ENCODE assay signal across 8 cellular contexts in the genomic region with DNA sequence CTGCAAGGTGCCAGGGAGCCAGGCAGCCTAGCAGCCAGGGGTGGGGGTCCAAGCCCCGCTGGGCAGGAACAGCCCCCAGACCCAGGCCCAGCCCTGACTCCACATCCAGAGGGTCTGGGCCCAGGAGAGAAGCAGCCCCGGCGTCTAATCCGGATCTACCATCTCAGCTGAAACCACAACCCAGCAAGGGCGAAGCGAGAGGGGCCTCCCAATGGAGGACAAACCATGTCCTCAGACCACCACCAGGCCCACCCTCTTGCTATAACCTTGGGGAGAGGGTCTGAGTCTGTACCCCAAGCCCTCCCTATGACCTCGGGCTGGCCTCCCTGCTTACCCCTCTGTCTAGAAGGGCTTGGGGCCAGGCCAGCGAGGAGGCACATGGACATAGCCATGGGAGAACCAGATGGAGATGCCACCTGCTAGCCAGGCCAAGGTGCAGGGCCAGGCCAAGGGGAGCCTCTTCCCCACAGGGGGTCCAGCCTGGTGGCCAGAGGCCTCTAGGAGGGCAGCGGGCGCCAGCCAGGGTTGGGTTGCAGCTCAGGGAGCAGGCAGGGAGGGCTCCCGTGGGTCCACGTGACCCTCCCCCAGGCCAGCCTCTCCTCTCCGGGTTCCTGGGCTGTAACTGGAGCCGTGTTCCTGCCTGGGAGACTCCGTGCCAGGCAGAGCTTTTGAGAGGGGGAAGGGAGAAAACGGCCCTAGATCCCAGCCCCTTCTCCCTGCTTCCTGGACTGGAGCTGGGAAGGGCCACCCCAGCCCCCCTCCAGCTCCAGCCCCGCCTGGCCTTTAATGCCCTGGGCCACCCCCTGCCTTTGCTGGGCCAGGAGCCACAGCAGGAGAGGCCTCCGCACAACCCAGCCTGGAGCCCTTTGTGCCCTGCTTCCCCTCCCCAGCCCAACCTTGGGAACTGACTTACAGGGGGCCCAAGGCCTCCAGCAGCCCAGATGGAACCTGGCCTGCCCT. TPM values are rescaled to one million over a fixed set of nuclear protein-coding genes. Genes with fewer than 3 reads are reported as not detected.
DNase-seq lines count a peak whose midpoint lies in the region; ATAC-seq and TF ChIP-seq lines count a peak whose summit lies in the region.

No MANE protein-coding gene starts in this region.

- H3K9me3 Mint-ChIP-seq in endodermal cell (no peaks in the 10 kb centered on the region), neural progenitor cell (no peaks in the 10 kb centered on the region)

- H3K9ac ChIP-seq in endodermal cell (ENCODE audit: extremely low read depth, low read length, poor library complexity, severe bottlenecking) (no peak overlapping the region), neural progenitor cell (no peak overlapping the region)

- no peaks in the 10 kb centered on the region for H3K9me3 ChIP-seq in endodermal cell (ENCODE audit: control insufficient read depth, low read length)
- H3K9me3 ChIP-seq in neural progenitor cell (ENCODE audit: low read depth): no peaks in the 10 kb centered on the region

- peaks cover 14% of the 10 kb centered on the region for H4K20me1 ChIP-seq in neural progenitor cell (ENCODE audit: low read depth)

- H3K27ac ChIP-seq in endodermal cell (ENCODE audit: low read depth, low read length) (no peak overlapping the region), neural progenitor cell (no peak overlapping the region), foreskin keratinocyte (no peak overlapping the region)

- H3K27ac Mint-ChIP-seq in endodermal cell (no peak overlapping the region), neural progenitor cell (no peak overlapping the region)

- H2AFZ ChIP-seq in neural progenitor cell (replicated peaks): no peak overlapping the region

- H3K27me3 ChIP-seq in endodermal cell (ENCODE audit: control insufficient read depth, insufficient read depth, low read length, poor library complexity, severe bottlenecking) (peaks cover 24% of the 10 kb centered on the region), neural progenitor cell (peaks cover 28% of the 10 kb centered on the region), foreskin keratinocyte (peaks cover 23% of the 10 kb centered on the region)

- DNase-seq in COLO668 (lab: John Stamatoyannopoulos, UW; ENCODE audit: unreplicated experiment): peak; percentile 85
- peak; percentile 18 for DNase-seq in NCI-H146 treated with DMSO at 0.1 percent for 48 hours (lab: John Stamatoyannopoulos, UW; ENCODE audit: unreplicated experiment)
- peak; percentile 43 for DNase-seq in endodermal cell
- DNase-seq in neural progenitor cell (ENCODE audit: low spot score): no peak
- DNase-seq in NAMALWA (ENCODE audit: low spot score): no peak
- DNase-seq in foreskin keratinocyte: no peak

- H3F3A ChIP-seq in neural progenitor cell (ENCODE audit: low read depth): peaks cover 14% of the 10 kb centered on the region

- H3K4me3 ChIP-seq in endodermal cell (ENCODE audit: low read length): no peak overlapping the region
- no peak overlapping the region for H3K4me3 ChIP-seq in neural progenitor cell

- TF ChIP-seq CTCF in endodermal cell (conservative IDR thresholded peaks at IDR 0.05): no peak
- no peak for TF ChIP-seq CTCF in neural progenitor cell (IDR thresholded peaks at IDR 0.05)
- no peak for TF ChIP-seq CTCF in foreskin keratinocyte (conservative IDR thresholded peaks at IDR 0.05)

- WGBS in endodermal cell (ENCODE audit: insufficient coverage in 1 of 2, insufficient read length in 1 of 2), 2 experiments: 88 to 92% methylated on average over 10 to 18 of the region's 18 CpGs

- H3K36me3 Mint-ChIP-seq in endodermal cell (ENCODE audit: low read depth) (no peaks in the 10 kb centered on the region), neural progenitor cell (no peaks in the 10 kb centered on the region)

- H3K36me3 ChIP-seq in endodermal cell (ENCODE audit: control insufficient read depth, insufficient read depth, low read length): no peaks in the 10 kb centered on the region
- no peaks in the 10 kb centered on the region for H3K36me3 ChIP-seq in neural progenitor cell

- no peaks in the 10 kb centered on the region for H3K4me1 ChIP-seq in endodermal cell (ENCODE audit: control insufficient read depth, insufficient read depth, low read length)
- peaks cover 5% of the 10 kb centered on the region for H3K4me1 ChIP-seq in neural progenitor cell
- H3K4me1 ChIP-seq in foreskin keratinocyte: no peaks in the 10 kb centered on the region

- no peaks in the 10 kb centered on the region for H3K79me2 ChIP-seq in neural progenitor cell (ENCODE audit: low read depth)

- no peak overlapping the region for H3K4me2 ChIP-seq in neural progenitor cell

- H3K27me3 Mint-ChIP-seq in endodermal cell (ENCODE audit: insufficient read depth): peaks cover 22% of the 10 kb centered on the region
- peaks cover 4% of the 10 kb centered on the region for H3K27me3 Mint-ChIP-seq in neural progenitor cell (ENCODE audit: insufficient read depth, low read depth)

- H3K4me3 Mint-ChIP-seq in endodermal cell: no peak overlapping the region
- peak overlapping the region; percentile 84 for H3K4me3 Mint-ChIP-seq in neural progenitor cell

- H3K4me1 Mint-ChIP-seq in endodermal cell (peaks cover 5% of the 10 kb centered on the region), neural progenitor cell (peaks cover 23% of the 10 kb centered on the region)

- no peak for ATAC-seq in GM21619 (IDR thresholded peaks at IDR 0.05; ENCODE audit: unreplicated experiment)
- ATAC-seq in HG03565 (IDR thresholded peaks at IDR 0.05; ENCODE audit: unreplicated experiment): no peak
- no peak for ATAC-seq in foreskin keratinocyte

RNA-seq across cellular contexts. Expression of gene WNT9A, which starts 2.5 kb away (rescaled TPM):
- total RNA-seq in endodermal cell (1 to 10 TPM; 1.2 to 1.7 TPM), neural progenitor cell (ENCODE audit: low replicate concordance) (1.4 and 2.7 TPM in 2 replicates), foreskin keratinocyte (0.53 and 2.0 TPM in 2 replicates)
- polyA plus RNA-seq in endodermal cell (2013, experiment 1 of 2): 4.7 TPM
- polyA plus RNA-seq in endodermal cell (2013, experiment 2 of 2): 5.5 TPM
- 0.39 and 1.6 TPM in 2 replicates for polyA plus RNA-seq in foreskin keratinocyte

Comparison
In these comparisons a context has a peak if more than half of its experiments do, and no peak if none do; other contexts are left out.
1. DNase-seq: peak in COLO668 (single experiment), NCI-H146 treated with DMSO at 0.1 percent for 48 hours (single experiment) and endodermal cell (single experiment); none in neural progenitor cell (single experiment), NAMALWA (single experiment) and foreskin keratinocyte (0 of 2).